ENCODE assay signal across 9 cellular contexts in genomic region chr17:9729034-9729650, GRCh38.
DNase-seq lines count a peak whose midpoint lies in the region; ATAC-seq and TF ChIP-seq lines count a peak whose summit lies in the region.
"Had no signal": no experiment of that assay in that cellular context is flagged by ENCODE, and none has a peak within 500 bp of the region (broad histone marks: within the 10 kb centered on the region; RNA-seq: fewer than 3 reads in every experiment).

No MANE protein-coding gene starts in this region.

- DNase-seq in NCI-H2029 treated with DMSO at 0.1 percent for 48 hours (lab: John Stamatoyannopoulos, UW) (peak; percentile 4), NCI-H2029 (lab: John Stamatoyannopoulos, UW) (no peak), fibroblast of pulmonary artery (ENCODE audit: low read depth) (peak; percentile 60), neural progenitor cell (ENCODE audit: low spot score) (peak; percentile 56), posterior vena cava (ENCODE audit: low spot score) (no peak)

- no peak overlapping the region for H3K4me3 Mint-ChIP-seq in neural progenitor cell
- H3K4me3 Mint-ChIP-seq: activated T-cell treated with anti-CD3 and anti-CD28 coated beads, Interleukin-2, amount 50 U/mL, for 72 hours had no signal

- H3K27me3 Mint-ChIP-seq in neural progenitor cell (ENCODE audit: insufficient read depth, low read depth), result peaks cover 3% of the 10 kb centered on the region

- H3K36me3 ChIP-seq in KMS-11 (ENCODE audit: insufficient read depth) (no peaks in the 10 kb centered on the region), neural progenitor cell (no peaks in the 10 kb centered on the region)

- H2AFZ ChIP-seq in KMS-11 (ENCODE audit: low read depth), result no peak overlapping the region
- no peak overlapping the region for H2AFZ ChIP-seq in neural progenitor cell (replicated peaks)

- H3K79me2 ChIP-seq in KMS-11 (ENCODE audit: insufficient read depth, low read depth) (no peaks in the 10 kb centered on the region), neural progenitor cell (ENCODE audit: low read depth) (no peaks in the 10 kb centered on the region)

- H3F3A ChIP-seq in neural progenitor cell (ENCODE audit: low read depth), result no peaks in the 10 kb centered on the region

- H4K20me1 ChIP-seq in KMS-11 (ENCODE audit: insufficient read depth) (no peaks in the 10 kb centered on the region), neural progenitor cell (ENCODE audit: low read depth) (no peaks in the 10 kb centered on the region)

- H3K4me3 ChIP-seq in KMS-11 (IDR thresholded peaks at IDR 0.05; ENCODE audit: insufficient read depth, low read depth, low read length) (no peak overlapping the region), fibroblast of pulmonary artery (replicated peaks; ENCODE audit: low read depth, low read length) (no peak overlapping the region), neural progenitor cell (no peak overlapping the region)

- H3K4me1 ChIP-seq in KMS-11 (ENCODE audit: low read depth, poor library complexity, severe bottlenecking) (no peaks in the 10 kb centered on the region), neural progenitor cell (peaks cover 17% of the 10 kb centered on the region)

- H3K36me3 Mint-ChIP-seq in neural progenitor cell, result no peaks in the 10 kb centered on the region

- H3K27me3 ChIP-seq in KMS-11 (ENCODE audit: insufficient read depth, low read depth), result no peaks in the 10 kb centered on the region
- no peaks in the 10 kb centered on the region for H3K27me3 ChIP-seq in neural progenitor cell

- intact Hi-C loops in posterior vena cava (cut with DNase I), result no loop called here

- ATAC-seq in SK-N-SH treated with all-trans-retinoic acid at 6 μM for 48 hours (peak; percentile 84), GM21786 (IDR thresholded peaks at IDR 0.05; ENCODE audit: unreplicated experiment) (no peak)
- ATAC-seq: activated T-cell treated with anti-CD3 and anti-CD28 coated beads, Interleukin-2, amount 50 U/mL, for 72 hours had no signal

- peaks cover 3% of the 10 kb centered on the region for H3K9me3 Mint-ChIP-seq in neural progenitor cell
- H3K9me3 Mint-ChIP-seq: activated T-cell treated with anti-CD3 and anti-CD28 coated beads, Interleukin-2, amount 50 U/mL, for 72 hours had no signal

- peak; percentile 69 for TF ChIP-seq CTCF in KMS-11 (conservative IDR thresholded peaks at IDR 0.05; ENCODE audit: low read depth, low read length)
- TF ChIP-seq CTCF in fibroblast of pulmonary artery (IDR thresholded peaks at IDR 0.05; ENCODE audit: low read length, missing control alignments), result peak; percentile 100
- TF ChIP-seq CTCF in neural progenitor cell (IDR thresholded peaks at IDR 0.05), result peak; percentile 99

- no peak overlapping the region for H3K9ac ChIP-seq in KMS-11
- H3K9ac ChIP-seq in neural progenitor cell, result no peak overlapping the region

- H3K4me2 ChIP-seq in KMS-11 (no peak overlapping the region), neural progenitor cell (no peak overlapping the region)

- H3K9me3 ChIP-seq in neural progenitor cell (ENCODE audit: low read depth), result no peaks in the 10 kb centered on the region

- no peak overlapping the region for H3K27ac Mint-ChIP-seq in neural progenitor cell
- H3K27ac Mint-ChIP-seq: activated T-cell treated with anti-CD3 and anti-CD28 coated beads, Interleukin-2, amount 50 U/mL, for 72 hours had no signal

- H3K4me1 Mint-ChIP-seq in neural progenitor cell, result peaks cover 20% of the 10 kb centered on the region

- H3K27ac ChIP-seq in KMS-11 (no peak overlapping the region), neural progenitor cell (no peak overlapping the region)

TF ChIP-seq in SK-N-SH treated with all-trans-retinoic acid at 6 μM for 48 hours, 23 proteins besides CTCF, POLR2A, EP300 and RAD21:
- TF ChIP-seq, protein P1, sequence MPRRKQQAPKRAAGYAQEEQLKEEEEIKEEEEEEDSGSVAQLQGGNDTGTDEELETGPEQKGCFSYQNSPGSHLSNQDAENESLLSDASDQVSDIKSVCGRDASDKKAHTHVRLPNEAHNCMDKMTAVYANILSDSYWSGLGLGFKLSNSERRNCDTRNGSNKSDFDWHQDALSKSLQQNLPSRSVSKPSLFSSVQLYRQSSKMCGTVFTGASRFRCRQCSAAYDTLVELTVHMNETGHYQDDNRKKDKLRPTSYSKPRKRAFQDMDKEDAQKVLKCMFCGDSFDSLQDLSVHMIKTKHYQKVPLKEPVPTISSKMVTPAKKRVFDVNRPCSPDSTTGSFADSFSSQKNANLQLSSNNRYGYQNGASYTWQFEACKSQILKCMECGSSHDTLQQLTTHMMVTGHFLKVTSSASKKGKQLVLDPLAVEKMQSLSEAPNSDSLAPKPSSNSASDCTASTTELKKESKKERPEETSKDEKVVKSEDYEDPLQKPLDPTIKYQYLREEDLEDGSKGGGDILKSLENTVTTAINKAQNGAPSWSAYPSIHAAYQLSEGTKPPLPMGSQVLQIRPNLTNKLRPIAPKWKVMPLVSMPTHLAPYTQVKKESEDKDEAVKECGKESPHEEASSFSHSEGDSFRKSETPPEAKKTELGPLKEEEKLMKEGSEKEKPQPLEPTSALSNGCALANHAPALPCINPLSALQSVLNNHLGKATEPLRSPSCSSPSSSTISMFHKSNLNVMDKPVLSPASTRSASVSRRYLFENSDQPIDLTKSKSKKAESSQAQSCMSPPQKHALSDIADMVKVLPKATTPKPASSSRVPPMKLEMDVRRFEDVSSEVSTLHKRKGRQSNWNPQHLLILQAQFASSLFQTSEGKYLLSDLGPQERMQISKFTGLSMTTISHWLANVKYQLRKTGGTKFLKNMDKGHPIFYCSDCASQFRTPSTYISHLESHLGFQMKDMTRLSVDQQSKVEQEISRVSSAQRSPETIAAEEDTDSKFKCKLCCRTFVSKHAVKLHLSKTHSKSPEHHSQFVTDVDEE (CRISPR knock-in tag; IDR thresholded peaks at IDR 0.05), result no peak
- TF ChIP-seq PATZ1 (CRISPR knock-in tag; IDR thresholded peaks at IDR 0.05; ENCODE audit: borderline replicate concordance) (no peak), ZNF8 (CRISPR knock-in tag; IDR thresholded peaks at IDR 0.05) (no peak)

Comparison
In these comparisons a context has a peak if more than half of its experiments do, and no peak if none do; other contexts are left out.
1. DNase-seq: peak in NCI-H2029 treated with DMSO at 0.1 percent for 48 hours (single experiment), fibroblast of pulmonary artery (single experiment) and neural progenitor cell (single experiment); none in NCI-H2029 (single experiment) and posterior vena cava (single experiment).
2. Peak in every context shown above with its lines, with median percentiles within 50 percentile points of each other: CTCF ChIP-seq.